In genomic region chr2:64405476-64406406, GRCh38 we compare ENCODE assay signal across 10 cellular contexts. TPM values are rescaled to one million over a fixed set of nuclear protein-coding genes. Genes with fewer than 3 reads are reported as not detected.
DNase-seq lines count a peak whose midpoint lies in the region; ATAC-seq and TF ChIP-seq lines count a peak whose summit lies in the region.
"Had no signal": no experiment of that assay in that cellular context is flagged by ENCODE, and none has a peak within 500 bp of the region (broad histone marks: within the 10 kb centered on the region; RNA-seq: fewer than 3 reads in every experiment).

No MANE protein-coding gene starts in this region.

- no peak for ATAC-seq in GM19395 (IDR thresholded peaks at IDR 0.05; ENCODE audit: unreplicated experiment)
- ATAC-seq: natural killer cell had no signal

- TF ChIP-seq CTCF in spleen (IDR thresholded peaks at IDR 0.05 in 8 of 11, conservative IDR thresholded peaks at IDR 0.05 in 3 of 11), result no peak

- DNase-seq in GOT3 (lab: John Stamatoyannopoulos, UW) (peak; percentile 27), astrocyte of the hippocampus (ENCODE audit: low read depth, low spot score) (peak; percentile 35), hepatic stellate cell (ENCODE audit: low spot score) (peak; percentile 63), spleen (no peak), NCI-H2029 (lab: John Stamatoyannopoulos, UW) (no peak), posterior cingulate gyrus (no peak), NCI-H1417 treated with DMSO at 0.1 percent for 48 hours (lab: John Stamatoyannopoulos, UW) (no peak)
- DNase-seq: natural killer cell, PC-9 had no signal

- TF ChIP-seq POLR2A in spleen (IDR thresholded peaks at IDR 0.05), result no peak

- intact Hi-C loops in spleen (cut with DNase I; ENCODE audit: low total_unique reads), result no loop called here
- intact Hi-C loops in posterior cingulate gyrus (cut with DNase I), result no loop called here

- peaks cover 17 to 62% (median 46%) of the 10 kb centered on the region in 6 donors for H3K4me1 ChIP-seq in spleen

- H3K4me3 ChIP-seq in spleen, result peak overlapping the region in 1 of 8 donors; percentile 7
- H3K4me3 ChIP-seq: PC-9 had no signal

- 59 to 77% (median 62%) methylated on average over 11 to 12 of the region's 12 CpGs for WGBS in spleen, 5 donors

- no peaks in the 10 kb centered on the region for H3K9me3 ChIP-seq in spleen

- H3K27ac ChIP-seq in spleen, result peak overlapping the region; percentile 40 to 86 (median 78)
- H3K27ac ChIP-seq: PC-9 had no signal

- no peaks in the 10 kb centered on the region for H3K27me3 ChIP-seq in spleen (replicated peaks in 1 of 7)

- no peaks in the 10 kb centered on the region for H3K36me3 ChIP-seq in spleen

RNA-seq across cellular contexts. Expression of gene LGALSL, which starts 48.2 kb away (rescaled TPM):
- total RNA-seq in spleen, result 10 to 100 TPM in 6 of 7 donors, 1 to 10 TPM in 1; 8.2 to 16.6 (median 13.3) TPM
- polyA plus RNA-seq in spleen, result 1 to 10 TPM; 2.4 to 4.8 (median 2.4) TPM

Comparison
In these comparisons a context has a peak if more than half of its experiments do, and no peak if none do; other contexts are left out.
1. DNase-seq: peak in GOT3 (single experiment), astrocyte of the hippocampus (single experiment) and hepatic stellate cell (single experiment); none in spleen (single experiment), NCI-H2029 (single experiment), posterior cingulate gyrus (0 of 10) and NCI-H1417 treated with DMSO at 0.1 percent for 48 hours (single experiment).